20 cellular contexts compared by ENCODE assay signal in the genomic region with DNA sequence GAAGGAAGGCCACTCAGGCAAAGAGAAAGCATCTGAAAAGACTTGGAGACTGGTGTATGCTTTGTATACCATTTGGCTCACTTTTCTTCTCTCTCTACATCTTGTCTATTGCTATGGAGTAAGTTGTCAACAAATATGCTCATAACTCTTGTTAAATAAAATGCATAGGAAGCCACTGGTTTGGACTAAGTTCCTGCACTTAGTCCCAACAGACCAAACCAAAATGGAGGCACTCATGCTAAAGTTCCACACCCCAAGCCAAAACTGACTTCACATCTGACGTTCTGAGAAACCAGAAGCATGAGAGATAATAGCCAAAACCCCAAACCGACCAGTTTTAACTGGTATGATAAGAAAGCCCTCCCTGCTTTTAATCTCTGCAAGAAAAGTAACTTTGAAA.
DNase-seq lines count a peak whose midpoint lies in the region; ATAC-seq, FAIRE-seq and TF ChIP-seq lines count a peak whose summit lies in the region.
"Had no signal": no experiment of that assay in that cellular context is flagged by ENCODE, and none has a peak within 500 bp of the region (broad histone marks: within the 10 kb centered on the region; RNA-seq: fewer than 3 reads in every experiment).

No MANE protein-coding gene starts in this region.

- TF ChIP-seq CTCF in cardiac muscle cell (IDR thresholded peaks at IDR 0.05; ENCODE audit: low read depth, low read length) (no peak), K562 (IDR thresholded peaks at IDR 0.05 in 2 of 3, conservative IDR thresholded peaks at IDR 0.05 in 1 of 3; ENCODE audit: insufficient read depth in 2 of 3, low read depth in 1 of 3, low read length in 3 of 3) (no peak), testis (IDR thresholded peaks at IDR 0.05) (no peak)

- no peaks in the 10 kb centered on the region for H3K9me3 ChIP-seq in cardiac muscle cell (ENCODE audit: low read depth)
- H3K9me3 ChIP-seq in right cardiac atrium (ENCODE audit: control insufficient read depth, low read length), result no peaks in the 10 kb centered on the region
- 0 out of 2 replicates have a peak, but pooled peaks cover 1% of the 10 kb centered on the region for H3K9me3 ChIP-seq in K562 (replicated peaks; ENCODE audit: control insufficient read depth, insufficient read depth, low read depth, low read length)
- H3K9me3 ChIP-seq in testis, result no peaks in the 10 kb centered on the region
- H3K9me3 ChIP-seq: Caco-2 had no signal

- peaks cover 19% of the 10 kb centered on the region for H3K4me1 ChIP-seq in cardiac muscle cell (ENCODE audit: low read depth)
- H3K4me1 ChIP-seq in right cardiac atrium (ENCODE audit: control insufficient read depth, insufficient read depth, low read length), result peaks cover 1% of the 10 kb centered on the region
- H3K4me1 ChIP-seq in K562 (replicated peaks in 1 of 2; ENCODE audit: control insufficient read depth in 2 of 2, insufficient read depth in 2 of 2, low read length in 2 of 2), result peaks cover 0 to 5% of the 10 kb centered on the region in 2 experiments; a peak in 1 of 5 replicates
- H3K4me1 ChIP-seq in testis, result peaks cover 3% of the 10 kb centered on the region
- H3K4me1 ChIP-seq: A549; BLaER1 treated with 17β-estradiol and CSF1 and Interleukin-3, amounts not matched to agents 10 nM and 100 nM had no signal

- H3K79me2 ChIP-seq in K562 (ENCODE audit: control insufficient read depth, insufficient read depth, low read length), result no peaks in the 10 kb centered on the region

- TF ChIP-seq POLR2A in K562 (conservative IDR thresholded peaks at IDR 0.05) (no peak), testis (IDR thresholded peaks at IDR 0.05) (no peak)

- intact Hi-C loops in right cardiac atrium (cut with DNase I), result no loop called here
- intact Hi-C loops in K562 (cut with micrococcal nuclease), result no loop called here
- intact Hi-C loops in testis (cut with DNase I; ENCODE audit: low total_unique reads), result no loop called here

- H3K27ac ChIP-seq in cardiac muscle cell, result peak overlapping the region; percentile 72
- no peak overlapping the region for H3K27ac ChIP-seq in right cardiac atrium (ENCODE audit: low read length)
- H3K27ac ChIP-seq in K562 (ENCODE audit: extremely low read depth, low read depth, low read length), result no peak overlapping the region
- no peak overlapping the region for H3K27ac ChIP-seq in testis
- H3K27ac ChIP-seq: 22Rv1; A549; BLaER1 treated with 17β-estradiol and CSF1 and Interleukin-3, amounts not matched to agents 10 nM and 100 nM; C4-2B had no signal

- H3K9me1 ChIP-seq in K562 (ENCODE audit: control insufficient read depth, insufficient read depth, low read length), result no peaks in the 10 kb centered on the region

- no peak for TF ChIP-seq RAD21 in K562 (CRISPR knock-in tag; conservative IDR thresholded peaks at IDR 0.05 in 1 of 2, IDR thresholded peaks at IDR 0.05 in 1 of 2)

- WGBS in right cardiac atrium, result 61% methylated on average over 2 of the region's 2 CpGs
- WGBS in K562 (ENCODE audit: insufficient coverage, low coverage, missing lambda C conversion rate), result 2% methylated on average over 2 of the region's 2 CpGs
- 72 to 76% methylated on average over 2 of the region's 2 CpGs for WGBS in testis, 2 donors

- FAIRE-seq in K562 (lab: Jason Lieb, UNC), result no peak
- FAIRE-seq: A549, G401.6, GM12891, GM19239 had no signal

- CTCF ChIA-PET in K562 (lab: Yijun Ruan, JAX; ENCODE audit: low intra/inter-chr PET ratio), result no interaction called here

- H3K4me2 ChIP-seq in K562 (ENCODE audit: insufficient read depth, low read length), result no peak overlapping the region
- H3K4me2 ChIP-seq: A549; BLaER1 treated with 17β-estradiol and CSF1 and Interleukin-3, amounts not matched to agents 10 nM and 100 nM had no signal

- no peak for DNase-seq in cardiac muscle cell (ENCODE audit: low read depth in 1 of 2, low spot score in 1 of 2)
- no peak for DNase-seq in right cardiac atrium
- DNase-seq in K562 (ENCODE audit: extremely low read depth in 1 of 4, low spot score in 3 of 4), result no peak
- DNase-seq in testis, result peak; percentile 22
- no peak for DNase-seq in NCI-H2029 treated with DMSO at 0.1 percent for 48 hours (lab: John Stamatoyannopoulos, UW)
- DNase-seq: AML-193; Caco-2; Calu3; CD4-positive, alpha-beta T cell; CD8-positive, alpha-beta T cell; DMS79 treated with DMSO at 0.1 percent for 48 hours; GF-D8 had no signal

- H3K4me3 ChIP-seq in cardiac muscle cell (no peak overlapping the region), right cardiac atrium (ENCODE audit: low read length) (no peak overlapping the region), K562 (no peak overlapping the region), testis (no peak overlapping the region)
- H3K4me3 ChIP-seq: A549; BLaER1 treated with 17β-estradiol and CSF1 and Interleukin-3, amounts not matched to agents 10 nM and 100 nM had no signal

- no peaks in the 10 kb centered on the region for H3K36me3 ChIP-seq in cardiac muscle cell
- H3K36me3 ChIP-seq in K562 (ENCODE audit: control insufficient read depth, insufficient read depth, low read length), result no peaks in the 10 kb centered on the region
- H3K36me3 ChIP-seq in testis (ENCODE audit: low read depth, missing control alignments), result no peaks in the 10 kb centered on the region
- H3K36me3 ChIP-seq: BLaER1 treated with 17β-estradiol and CSF1 and Interleukin-3, amounts not matched to agents 10 nM and 100 nM had no signal

- in situ Hi-C loops in K562 (cut with MboI), result no loop called here

- no peak for TF ChIP-seq EP300 in K562 (IDR thresholded peaks at IDR 0.05; ENCODE audit: low read length)

- ATAC-seq in right cardiac atrium, result no peak
- ATAC-seq in K562, result no peak
- no peak for ATAC-seq in GM21529 (IDR thresholded peaks at IDR 0.05; ENCODE audit: unreplicated experiment)
- ATAC-seq: A549; CD8-positive, alpha-beta T cell had no signal

- H2AFZ ChIP-seq in K562 (ENCODE audit: low read depth, low read length), result no peak overlapping the region

- no TSS peak for BruUV-seq in K562 (replicated peaks; lab: Mats Ljungman, UMichigan)

- POLR2A ChIA-PET in K562 (lab: Yijun Ruan, JAX), result no interaction called here

- no peak overlapping the region for H3K9ac ChIP-seq in K562 (ENCODE audit: insufficient read depth in 1 of 2, low read depth in 2 of 2, low read length in 2 of 2)
- H3K9ac ChIP-seq: BLaER1 treated with 17β-estradiol and CSF1 and Interleukin-3, amounts not matched to agents 10 nM and 100 nM had no signal

- H4K20me1 ChIP-seq in K562 (replicated peaks; ENCODE audit: control insufficient read depth, insufficient read depth, low read length), result no peaks in the 10 kb centered on the region
- H4K20me1 ChIP-seq: BLaER1 treated with 17β-estradiol and CSF1 and Interleukin-3, amounts not matched to agents 10 nM and 100 nM had no signal

- H3K27me3 ChIP-seq in cardiac muscle cell (no peaks in the 10 kb centered on the region), right cardiac atrium (ENCODE audit: control insufficient read depth, insufficient read depth) (no peaks in the 10 kb centered on the region), K562 (ENCODE audit: control insufficient read depth in 2 of 2, insufficient read depth in 2 of 2, low read length in 2 of 2) (no peaks in the 10 kb centered on the region), testis (no peaks in the 10 kb centered on the region)
- H3K27me3 ChIP-seq: BLaER1 treated with 17β-estradiol and CSF1 and Interleukin-3, amounts not matched to agents 10 nM and 100 nM had no signal

TF ChIP-seq in K562, 482 proteins besides CTCF, POLR2A, EP300 and RAD21 (continues in another document):
- TF ChIP-seq NFXL1 (CRISPR knock-in tag; IDR thresholded peaks at IDR 0.05), result 0 out of 2 replicates have a peak, but pooled peaks have one; percentile 41
- peak; percentile 77; the same call in 1 of the 2 replicates for TF ChIP-seq ZBTB17 (CRISPR knock-in tag; IDR thresholded peaks at IDR 0.05)
- TF ChIP-seq, protein P1, sequence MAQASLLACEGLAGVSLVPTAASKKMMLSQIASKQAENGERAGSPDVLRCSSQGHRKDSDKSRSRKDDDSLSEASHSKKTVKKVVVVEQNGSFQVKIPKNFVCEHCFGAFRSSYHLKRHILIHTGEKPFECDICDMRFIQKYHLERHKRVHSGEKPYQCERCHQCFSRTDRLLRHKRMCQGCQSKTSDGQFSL (CRISPR knock-in tag; IDR thresholded peaks at IDR 0.05), result no peak
- TF ChIP-seq, protein P1 (tag; IDR thresholded peaks at IDR 0.05), result 0 out of 4 replicates have a peak, but pooled peaks of 1 of the 2 experiments have one; percentile 33
- 0 out of 2 replicates have a peak, but pooled peaks have one; percentile 27 for TF ChIP-seq ZNF23 (CRISPR knock-in tag; IDR thresholded peaks at IDR 0.05)
- no peak for TF ChIP-seq PHF20 (IDR thresholded peaks at IDR 0.05; ENCODE audit: partially characterized antibody)
- TF ChIP-seq, protein P2, sequence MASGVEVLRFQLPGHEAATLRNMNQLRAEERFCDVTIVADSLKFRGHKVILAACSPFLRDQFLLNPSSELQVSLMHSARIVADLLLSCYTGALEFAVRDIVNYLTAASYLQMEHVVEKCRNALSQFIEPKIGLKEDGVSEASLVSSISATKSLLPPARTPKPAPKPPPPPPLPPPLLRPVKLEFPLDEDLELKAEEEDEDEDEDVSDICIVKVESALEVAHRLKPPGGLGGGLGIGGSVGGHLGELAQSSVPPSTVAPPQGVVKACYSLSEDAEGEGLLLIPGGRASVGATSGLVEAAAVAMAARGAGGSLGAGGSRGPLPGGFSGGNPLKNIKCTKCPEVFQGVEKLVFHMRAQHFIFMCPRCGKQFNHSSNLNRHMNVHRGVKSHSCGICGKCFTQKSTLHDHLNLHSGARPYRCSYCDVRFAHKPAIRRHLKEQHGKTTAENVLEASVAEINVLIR (CRISPR knock-in tag; IDR thresholded peaks at IDR 0.05), result peak; percentile 18; the same call in 1 of the 2 replicates
- peak in 1 of 2 experiments; percentile 53; a peak in 1 of 4 replicates for TF ChIP-seq MAZ (CRISPR knock-in tag; conservative IDR thresholded peaks at IDR 0.05 in 1 of 2, IDR thresholded peaks at IDR 0.05 in 1 of 2)
- TF ChIP-seq XRCC3 (IDR thresholded peaks at IDR 0.05), result no peak
- TF ChIP-seq RAD51 (IDR thresholded peaks at IDR 0.05; ENCODE audit: borderline replicate concordance, low read depth), result no peak
- TF ChIP-seq ERF (CRISPR knock-in tag; IDR thresholded peaks at IDR 0.05), result no peak
- peak; percentile 89 for TF ChIP-seq DMBX1 (CRISPR knock-in tag; IDR thresholded peaks at IDR 0.05; ENCODE audit: borderline replicate concordance)
- 0 out of 2 replicates have a peak, but pooled peaks have one; percentile 52 for TF ChIP-seq ZNF311 (CRISPR knock-in tag; IDR thresholded peaks at IDR 0.05)
